ENCODE assay signal across 7 cellular contexts in genomic region chr4:40630335-40631021, GRCh38. TPM values are rescaled to one million over a fixed set of nuclear protein-coding genes. Genes with fewer than 3 reads are reported as not detected.
DNase-seq lines count a peak whose midpoint lies in the region; ATAC-seq and TF ChIP-seq lines count a peak whose summit lies in the region.

No MANE protein-coding gene starts in this region.

- H3K4me3 Mint-ChIP-seq in nephron, result peak overlapping the region; percentile 87 to 90 (median 88)

- H3K4me1 Mint-ChIP-seq in nephron, result peaks cover 38% of the 10 kb centered on the region

- H3K27ac Mint-ChIP-seq in nephron, result peak overlapping the region; percentile 81 to 95 (median 93)

- ATAC-seq in GM18867 (IDR thresholded peaks at IDR 0.05; ENCODE audit: unreplicated experiment) (peak; percentile 48), HG02571 (IDR thresholded peaks at IDR 0.05; ENCODE audit: unreplicated experiment) (peak; percentile 50)

- DNase-seq in NCI-H526 treated with DMSO at 0.1 percent for 48 hours (lab: John Stamatoyannopoulos, UW) (peak; percentile 55), epithelial cell of proximal tubule (ENCODE audit: low read depth) (no peak), 8988T (no peak), glomerular visceral epithelial cell (ENCODE audit: extremely low spot score) (no peak)

- peak overlapping the region; percentile 67 for H3K4me3 ChIP-seq in epithelial cell of proximal tubule (ENCODE audit: low read depth, low read length)

- no peaks in the 10 kb centered on the region for H3K9me3 Mint-ChIP-seq in nephron

- TF ChIP-seq CTCF in epithelial cell of proximal tubule (conservative IDR thresholded peaks at IDR 0.05; ENCODE audit: low read depth, low read length), result no peak
- no peak for TF ChIP-seq CTCF in nephron (IDR thresholded peaks at IDR 0.05; ENCODE audit: unreplicated experiment in 3 of 3)

- peaks cover 54% of the 10 kb centered on the region for H3K27me3 Mint-ChIP-seq in nephron (ENCODE audit: low read depth)

- H3K36me3 Mint-ChIP-seq in nephron (ENCODE audit: low read depth), result no peaks in the 10 kb centered on the region

RNA-seq across cellular contexts. Expression of gene RBM47, which starts 0.8 kb away (rescaled TPM):
- total RNA-seq in epithelial cell of proximal tubule, result 33.1 and 42.9 TPM in 2 replicates
